In the genomic region with DNA sequence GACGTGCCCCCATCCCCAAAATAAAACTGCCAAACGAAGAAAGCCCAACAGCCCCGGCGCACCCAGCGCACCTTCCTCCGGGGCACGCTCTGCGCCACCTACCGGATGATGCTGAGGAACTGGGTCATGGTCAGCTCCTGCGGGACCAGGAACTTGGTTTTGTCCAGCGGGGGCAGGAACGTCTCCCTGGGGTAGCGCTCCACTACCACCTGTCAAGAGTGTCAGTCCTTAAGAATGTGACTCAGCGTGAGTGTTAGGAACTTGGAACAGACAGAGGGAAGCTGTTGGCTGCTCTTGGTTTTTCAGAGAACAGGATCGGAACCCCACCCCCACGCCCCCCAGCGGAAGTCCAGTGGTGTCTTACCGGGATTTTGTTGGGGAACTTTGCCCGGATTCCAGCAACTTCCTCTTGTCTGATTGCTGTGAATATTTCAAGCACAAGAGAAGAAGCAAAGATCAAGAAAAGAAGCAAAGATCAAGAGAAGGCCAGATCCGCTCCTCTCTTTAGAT, we compare ENCODE assay signal across 1 cellular context.
TF ChIP-seq lines count a peak whose summit lies in the region.

No MANE protein-coding gene starts in this region.

TF ChIP-seq in GM12878, 131 proteins besides CTCF, POLR2A, EP300 and RAD21:
- TF ChIP-seq SMC3 (IDR thresholded peaks at IDR 0.05; ENCODE audit: borderline replicate concordance, low read length) = peak; percentile 40; the same call in 1 of the 2 replicates
- 0 out of 2 replicates have a peak, but pooled peaks have one; percentile 40 for TF ChIP-seq YY1 (IDR thresholded peaks at IDR 0.05; ENCODE audit: low read depth, low read length)
- TF ChIP-seq ZNF24 (IDR thresholded peaks at IDR 0.05) = no peak
